ENCODE assay signal across 15 cellular contexts in genomic region chr10:96600337-96600736, GRCh38. TPM values are rescaled to one million over a fixed set of nuclear protein-coding genes. Genes with fewer than 3 reads are reported as not detected.
DNase-seq lines count a peak whose midpoint lies in the region; ATAC-seq, FAIRE-seq and TF ChIP-seq lines count a peak whose summit lies in the region.
"Had no signal": no experiment of that assay in that cellular context is flagged by ENCODE, and none has a peak within 500 bp of the region (broad histone marks: within the 10 kb centered on the region; RNA-seq: fewer than 3 reads in every experiment).

No MANE protein-coding gene starts in this region.

- H4K20me1 ChIP-seq in BLaER1 treated with 17β-estradiol and CSF1 and Interleukin-3, amounts not matched to agents 10 nM and 100 nM, result peaks cover 0 to 98% (median 37%) of the 10 kb centered on the region in 11 experiments; a peak in 17 of 22 replicates

- TF ChIP-seq CTCF in mucosa of descending colon (IDR thresholded peaks at IDR 0.05), result no peak

- DNase-seq in mucosa of descending colon, result peak; percentile 75 to 85 (median 76)
- DNase-seq in small intestine, result peak; percentile 67
- no peak for DNase-seq in G401 (ENCODE audit: low spot score)
- DNase-seq in NCI-H510A treated with DMSO at 0.1 percent for 48 hours (lab: John Stamatoyannopoulos, UW), result no peak
- DNase-seq in stimulated activated CD8-positive, alpha-beta memory T cell treated with anti-CD3 and anti-CD28 coated beads, Interleukin-4, amount 100 ng/mL, for 48 hours, result no peak
- DNase-seq: BE2C; CD4-positive, alpha-beta memory T cell; DMS153; DMS79; GF-D8; HCEC 1CT had no signal

- H3K9me3 ChIP-seq in BLaER1 treated with 17β-estradiol and CSF1 and Interleukin-3, amounts not matched to agents 10 nM and 100 nM (replicated peaks in 1 of 11), result peaks cover 12 to 59% (median 49%) of the 10 kb centered on the region in 11 experiments; a peak in 21 of 22 replicates
- H3K9me3 ChIP-seq in mucosa of descending colon (no peaks in the 10 kb centered on the region), small intestine (ENCODE audit: control insufficient read depth, low read depth) (no peaks in the 10 kb centered on the region)
- H3K9me3 ChIP-seq: BE2C had no signal

- in situ Hi-C loops in G401 (cut with HindIII; ENCODE audit: low sequenced_read_pairs), result no loop called here

- intact Hi-C loops in mucosa of descending colon (cut with DNase I, micrococcal nuclease), result no loop called here

- 20 to 61% (median 33%) methylated on average over 4 of the region's 4 CpGs for WGBS in small intestine, 3 donors

- no peak for FAIRE-seq in small intestine (lab: Jason Lieb, UNC)
- FAIRE-seq: H54 had no signal

- ATAC-seq in mucosa of descending colon, result peak; percentile 82
- ATAC-seq: GM23338 had no signal

- peak overlapping the region in 7 of 11 experiments; percentile 37 to 90 (median 61); a peak in 12 of 22 replicates for H3K4me2 ChIP-seq in BLaER1 treated with 17β-estradiol and CSF1 and Interleukin-3, amounts not matched to agents 10 nM and 100 nM
- H3K4me2 ChIP-seq: GM23338 had no signal

- H3K36me3 ChIP-seq in BLaER1 treated with 17β-estradiol and CSF1 and Interleukin-3, amounts not matched to agents 10 nM and 100 nM, result peaks cover 98 to 100% (median 99%) of the 10 kb centered on the region in 11 experiments
- H3K36me3 ChIP-seq in mucosa of descending colon (ENCODE audit: low read depth), result no peaks in the 10 kb centered on the region
- H3K36me3 ChIP-seq in small intestine (ENCODE audit: control insufficient read depth in 2 of 2, insufficient read depth in 2 of 2, low read length in 2 of 2), result peaks cover 0 to 2% of the 10 kb centered on the region in 2 donors
- H3K36me3 ChIP-seq: BE2C had no signal

- peak overlapping the region in 6 of 11 experiments; percentile 6 to 55 (median 36); a peak in 8 of 22 replicates for H3K9ac ChIP-seq in BLaER1 treated with 17β-estradiol and CSF1 and Interleukin-3, amounts not matched to agents 10 nM and 100 nM

- H3K27me3 ChIP-seq in BLaER1 treated with 17β-estradiol and CSF1 and Interleukin-3, amounts not matched to agents 10 nM and 100 nM, result no peaks in the 10 kb centered on the region
- H3K27me3 ChIP-seq in small intestine (ENCODE audit: control insufficient read depth in 2 of 2, insufficient read depth in 2 of 2, low read length in 2 of 2), result no peaks in the 10 kb centered on the region
- H3K27me3 ChIP-seq: BE2C had no signal

- peaks cover 0 to 72% (median 54%) of the 10 kb centered on the region in 10 experiments; a peak in 18 of 20 replicates for H3K4me1 ChIP-seq in BLaER1 treated with 17β-estradiol and CSF1 and Interleukin-3, amounts not matched to agents 10 nM and 100 nM
- H3K4me1 ChIP-seq in mucosa of descending colon (ENCODE audit: low read depth), result peaks cover 11% of the 10 kb centered on the region
- peaks cover 0 to 6% of the 10 kb centered on the region in 2 donors for H3K4me1 ChIP-seq in small intestine (ENCODE audit: control insufficient read depth in 2 of 2, insufficient read depth in 1 of 2, low read depth in 1 of 2, low read length in 1 of 2)
- H3K4me1 ChIP-seq: BE2C had no signal

- H3K4me3 ChIP-seq in BLaER1 treated with 17β-estradiol and CSF1 and Interleukin-3, amounts not matched to agents 10 nM and 100 nM, result peak overlapping the region in 3 of 10 experiments; percentile 6 to 35 (median 23); a peak in 3 of 20 replicates
- no peak overlapping the region for H3K4me3 ChIP-seq in mucosa of descending colon
- H3K4me3 ChIP-seq in small intestine (ENCODE audit: low read depth in 1 of 2, low read length in 2 of 2), result no peak overlapping the region
- H3K4me3 ChIP-seq: GM23338 had no signal

- H3K27ac ChIP-seq in BLaER1 treated with 17β-estradiol and CSF1 and Interleukin-3, amounts not matched to agents 10 nM and 100 nM, result peak overlapping the region in 6 of 11 experiments; percentile 42 to 65 (median 56); a peak in 11 of 22 replicates
- no peak overlapping the region for H3K27ac ChIP-seq in small intestine (ENCODE audit: low read depth in 1 of 2, low read length in 1 of 2)
- H3K27ac ChIP-seq: HL-60 had no signal

RNA-seq across cellular contexts. Expression of gene TM9SF3, which starts 13.5 kb away (rescaled TPM):
- 100 to 1,000 TPM; 188 to 241 (median 212) TPM for total RNA-seq in mucosa of descending colon
- polyA plus RNA-seq in small intestine, result 10 to 100 TPM; 30.3 to 91.1 (median 34.0) TPM
- 39.3 and 64.1 TPM in 2 replicates for total RNA-seq in G401 (2014; rRNA removed; shearing (Covaris generic))

Comparison
In these comparisons a context has a peak if more than half of its experiments do, and no peak if none do; other contexts are left out.
1. H3K27ac ChIP-seq: peak in BLaER1 treated with 17β-estradiol and CSF1 and Interleukin-3, amounts not matched to agents 10 nM and 100 nM (6 of 11); none in small intestine (0 of 2).
2. DNase-seq: peak in mucosa of descending colon (3 of 3) and small intestine (single experiment); none in G401 (single experiment), NCI-H510A treated with DMSO at 0.1 percent for 48 hours (single experiment) and stimulated activated CD8-positive, alpha-beta memory T cell treated with anti-CD3 and anti-CD28 coated beads, Interleukin-4, amount 100 ng/mL, for 48 hours (single experiment).